In genomic region chr6:35411066-35411465, GRCh38 we compare ENCODE assay signal across 10 cellular contexts. TPM values are rescaled to one million over a fixed set of nuclear protein-coding genes. Genes with fewer than 3 reads are reported as not detected.
A peak's percentile ranks its signal among the peaks of the same experiment; 100 is the strongest.
DNase-seq lines count a peak whose midpoint lies in the region; ATAC-seq, FAIRE-seq and TF ChIP-seq lines count a peak whose summit lies in the region.
"Had no signal": no experiment of that assay in that cellular context is flagged by ENCODE, and none has a peak within 500 bp of the region (broad histone marks: within the 10 kb centered on the region; RNA-seq: fewer than 3 reads in every experiment).

No MANE protein-coding gene starts in this region.

- no peak overlapping the region for H3K4me2 ChIP-seq in mesendoderm (ENCODE audit: low read length)

- TF ChIP-seq POLR2A in GM12891 (IDR thresholded peaks at IDR 0.05; ENCODE audit: low read depth, low read length) = no peak

- H4K5ac ChIP-seq in mesendoderm (ENCODE audit: low read length) = no peak overlapping the region

- ATAC-seq in CD4-positive, CD25-positive, alpha-beta regulatory T cell (ENCODE audit: low read depth in 2 of 2) = peak in 1 of 2 donors; percentile 56
- ATAC-seq in WTC11 (no peak), GM21723 (IDR thresholded peaks at IDR 0.05; ENCODE audit: unreplicated experiment) (no peak)

- H3K79me1 ChIP-seq in mesendoderm (ENCODE audit: low read length) = no peaks in the 10 kb centered on the region

- H3K23ac ChIP-seq in mesendoderm (ENCODE audit: low read length) = no peak overlapping the region

- peak in 2 of 3 donors; percentile 10 to 49 for DNase-seq in CD4-positive, CD25-positive, alpha-beta regulatory T cell
- DNase-seq in GM12891 (ENCODE audit: insufficient read length, low spot score) = no peak
- no peak for DNase-seq in WTC11 (ENCODE audit: low spot score)
- no peak for DNase-seq in endothelial cell (ENCODE audit: low spot score)
- no peak for DNase-seq in mesendoderm
- DNase-seq in Ammon's horn (ENCODE audit: low spot score) = no peak
- DNase-seq in SIG-M5 treated with dmso at 0.1 percent for 504 hours (lab: John Stamatoyannopoulos, UW; ENCODE audit: unreplicated experiment) = no peak
- DNase-seq: nucleus accumbens had no signal

- H3K9me3 Mint-ChIP-seq in CD4-positive, CD25-positive, alpha-beta regulatory T cell = no peaks in the 10 kb centered on the region
- no peaks in the 10 kb centered on the region for H3K9me3 Mint-ChIP-seq in WTC11
- H3K9me3 Mint-ChIP-seq in endothelial cell (ENCODE audit: unreplicated experiment) = no peaks in the 10 kb centered on the region

- H3K36me3 ChIP-seq in CD4-positive, CD25-positive, alpha-beta regulatory T cell (ENCODE audit: control insufficient read depth, insufficient read depth, low read length) = peaks cover 37% of the 10 kb centered on the region
- no peaks in the 10 kb centered on the region for H3K36me3 ChIP-seq in mesendoderm (ENCODE audit: control insufficient read depth, insufficient read depth, low read length)

- no peak overlapping the region for H3K18ac ChIP-seq in mesendoderm (ENCODE audit: low read length)

- TF ChIP-seq CTCF in WTC11 (IDR thresholded peaks at IDR 0.05) (no peak), endothelial cell (IDR thresholded peaks at IDR 0.05; ENCODE audit: unreplicated experiment) (no peak)

- H3K4me1 Mint-ChIP-seq in CD4-positive, CD25-positive, alpha-beta regulatory T cell = peaks cover 0 to 32% (median 10%) of the 10 kb centered on the region in 4 donors
- peaks cover 11% of the 10 kb centered on the region for H3K4me1 Mint-ChIP-seq in WTC11
- peaks cover 17% of the 10 kb centered on the region for H3K4me1 Mint-ChIP-seq in endothelial cell (ENCODE audit: unreplicated experiment)

- no peaks in the 10 kb centered on the region for H3K79me2 ChIP-seq in mesendoderm (ENCODE audit: control insufficient read depth, insufficient read depth, low read length)

- no peaks in the 10 kb centered on the region for H3K27me3 ChIP-seq in CD4-positive, CD25-positive, alpha-beta regulatory T cell (ENCODE audit: control insufficient read depth, insufficient read depth, low read length)
- H3K27me3 ChIP-seq in mesendoderm (ENCODE audit: insufficient read depth, low read length, poor library complexity) = no peaks in the 10 kb centered on the region

- no peak for FAIRE-seq in GM12891 (lab: Jason Lieb, UNC)
- FAIRE-seq: H54 had no signal

- WGBS in mesendoderm (ENCODE audit: extremely low coverage, insufficient coverage, low lambda C conversion rate) = no CpG with 5 or more reads among the region's 9 CpGs

- H3K4me3 ChIP-seq in CD4-positive, CD25-positive, alpha-beta regulatory T cell (ENCODE audit: low read depth, low read length) = no peak overlapping the region
- no peak overlapping the region for H3K4me3 ChIP-seq in mesendoderm (ENCODE audit: low read length)

- H4K8ac ChIP-seq in mesendoderm (ENCODE audit: low read depth, low read length) = no peak overlapping the region

- H2BK120ac ChIP-seq in mesendoderm (ENCODE audit: low read depth, low read length) = no peak overlapping the region

- H3K56ac ChIP-seq in mesendoderm (ENCODE audit: low read length) = no peak overlapping the region

- H3K9ac ChIP-seq in mesendoderm (ENCODE audit: low read length) = no peak overlapping the region

- H3K27ac ChIP-seq in CD4-positive, CD25-positive, alpha-beta regulatory T cell (ENCODE audit: insufficient read depth, low read length, poor library complexity, severe bottlenecking) = no peak overlapping the region
- no peak overlapping the region for H3K27ac ChIP-seq in mesendoderm (ENCODE audit: low read depth, low read length)

- no peaks in the 10 kb centered on the region for H3K27me3 Mint-ChIP-seq in CD4-positive, CD25-positive, alpha-beta regulatory T cell
- no peaks in the 10 kb centered on the region; the same call in 1 of the 2 replicates for H3K27me3 Mint-ChIP-seq in WTC11 (ENCODE audit: low read depth)
- peaks cover 5% of the 10 kb centered on the region for H3K27me3 Mint-ChIP-seq in endothelial cell (ENCODE audit: unreplicated experiment)

- no peaks in the 10 kb centered on the region for H3K4me1 ChIP-seq in CD4-positive, CD25-positive, alpha-beta regulatory T cell (ENCODE audit: control insufficient read depth, insufficient read depth, low read length, poor library complexity, severe bottlenecking)
- no peaks in the 10 kb centered on the region for H3K4me1 ChIP-seq in mesendoderm (ENCODE audit: control insufficient read depth, low read depth, low read length)

- H3K36me3 Mint-ChIP-seq in CD4-positive, CD25-positive, alpha-beta regulatory T cell = peaks cover 25% of the 10 kb centered on the region
- H3K36me3 Mint-ChIP-seq in WTC11 (no peaks in the 10 kb centered on the region), endothelial cell (ENCODE audit: low read depth, unreplicated experiment) (peaks cover 25% of the 10 kb centered on the region)

- peak overlapping the region in 1 of 4 donors; percentile 12 for H3K4me3 Mint-ChIP-seq in CD4-positive, CD25-positive, alpha-beta regulatory T cell
- no peak overlapping the region for H3K4me3 Mint-ChIP-seq in WTC11
- H3K4me3 Mint-ChIP-seq in endothelial cell (ENCODE audit: unreplicated experiment) = peak overlapping the region; percentile 77

- POLR2A ChIA-PET in WTC11 (lab: Charles Lee) = no interaction called here

- H3K4ac ChIP-seq in mesendoderm (ENCODE audit: low read depth, low read length) = no peak overlapping the region

- CTCF ChIA-PET in WTC11 (lab: Charles Lee) = interaction anchor here (0.7 to 2.8 kb wide), 3 partner anchors 9 to 70 kb away, joined by 3 to 10 read pairs (median 3); partner anchors contain the start of gene PPARD

- H3K9me3 ChIP-seq in CD4-positive, CD25-positive, alpha-beta regulatory T cell (ENCODE audit: control insufficient read depth in 2 of 2, low read length in 2 of 2) = no peaks in the 10 kb centered on the region

- H2AK5ac ChIP-seq in mesendoderm (ENCODE audit: low read length) = no peak overlapping the region

- no peak overlapping the region for H2BK15ac ChIP-seq in mesendoderm (replicated peaks; ENCODE audit: low read depth)

- H2BK5ac ChIP-seq in mesendoderm (ENCODE audit: low read length) = no peak overlapping the region

- peak overlapping the region; percentile 58 to 91 (median 76) for H3K27ac Mint-ChIP-seq in CD4-positive, CD25-positive, alpha-beta regulatory T cell
- H3K27ac Mint-ChIP-seq in WTC11 (peak overlapping the region; percentile 35; the same call in 1 of the 2 replicates), endothelial cell (ENCODE audit: unreplicated experiment) (no peak overlapping the region)

TF ChIP-seq in GM12891, 5 proteins besides CTCF, POLR2A, EP300 and RAD21:
- TF ChIP-seq POU2F2 (IDR thresholded peaks at IDR 0.05; ENCODE audit: low read depth, low read length) (no peak), SPI1 (IDR thresholded peaks at IDR 0.05; ENCODE audit: low read depth, low read length) (peak; percentile 88)

TF ChIP-seq in WTC11, 78 proteins besides CTCF, POLR2A, EP300 and RAD21:
- TF ChIP-seq FOXJ3 (CRISPR knock-in tag; IDR thresholded peaks at IDR 0.05; ENCODE audit: borderline replicate concordance) = no peak
- TF ChIP-seq ZNF219 (CRISPR knock-in tag; IDR thresholded peaks at IDR 0.05; ENCODE audit: borderline replicate concordance) = no peak
- no peak for TF ChIP-seq PRRX2 (CRISPR knock-in tag; IDR thresholded peaks at IDR 0.05)
- no peak for TF ChIP-seq SMAD3 (CRISPR knock-in tag; IDR thresholded peaks at IDR 0.05; ENCODE audit: borderline replicate concordance)
- no peak for TF ChIP-seq NR3C1 (CRISPR knock-in tag; conservative IDR thresholded peaks at IDR 0.05; ENCODE audit: low read depth)
- TF ChIP-seq, protein P1, sequence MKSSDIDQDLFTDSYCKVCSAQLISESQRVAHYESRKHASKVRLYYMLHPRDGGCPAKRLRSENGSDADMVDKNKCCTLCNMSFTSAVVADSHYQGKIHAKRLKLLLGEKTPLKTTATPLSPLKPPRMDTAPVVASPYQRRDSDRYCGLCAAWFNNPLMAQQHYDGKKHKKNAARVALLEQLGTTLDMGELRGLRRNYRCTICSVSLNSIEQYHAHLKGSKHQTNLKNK (CRISPR knock-in tag; IDR thresholded peaks at IDR 0.05) = no peak
- TF ChIP-seq FOXP1 (CRISPR knock-in tag; IDR thresholded peaks at IDR 0.05; ENCODE audit: borderline replicate concordance) = no peak

RNA-seq across cellular contexts. Expression of gene FANCE, which starts 41.1 kb away (rescaled TPM):
- 5.5 TPM for total RNA-seq in CD4-positive, CD25-positive, alpha-beta regulatory T cell
- polyA plus RNA-seq in CD4-positive, CD25-positive, alpha-beta regulatory T cell = 1 to 10 TPM; 4.8 to 6.6 (median 5.2) TPM
- polyA plus RNA-seq in GM12891 (2012; ENCODE audit: low read depth, missing spikeins) = 3.6 TPM
- 15.7 to 22.3 TPM (median 17.6 TPM) in 3 replicates for total RNA-seq in WTC11 (2021)
- total RNA-seq in endothelial cell (ENCODE audit: unreplicated experiment) = 21.8 TPM
- polyA plus RNA-seq in mesendoderm (2013, experiment 1 of 2) = 6.7 TPM
- polyA plus RNA-seq in mesendoderm (2013, experiment 2 of 2) = 6.7 TPM

RNA-seq across cellular contexts. Expression of gene RPL10A, which starts 57.1 kb away (rescaled TPM):
- total RNA-seq in CD4-positive, CD25-positive, alpha-beta regulatory T cell = 1,327 TPM
- polyA plus RNA-seq in CD4-positive, CD25-positive, alpha-beta regulatory T cell = 1,000 to 10,000 TPM in 2 of 4 donors, 100 to 1,000 TPM in 2; 848 to 1,343 (median 1,026) TPM
- polyA plus RNA-seq in GM12891 (2012; ENCODE audit: low read depth, missing spikeins) = 3,836 TPM
- total RNA-seq in WTC11 (2021) (1,829 to 2,044 TPM (median 2,031 TPM) in 3 replicates), endothelial cell (ENCODE audit: unreplicated experiment) (1,320 TPM)
- polyA plus RNA-seq in mesendoderm (2013, experiment 1 of 2) = 2,328 TPM
- 2,329 TPM for polyA plus RNA-seq in mesendoderm (2013, experiment 2 of 2)

Comparison
In these comparisons a context has a peak if more than half of its experiments do, and no peak if none do; other contexts are left out.
1. DNase-seq: peak in CD4-positive, CD25-positive, alpha-beta regulatory T cell (2 of 3); none in GM12891 (single experiment), WTC11 (single experiment), endothelial cell (single experiment), mesendoderm (single experiment), Ammon's horn (single experiment) and SIG-M5 treated with dmso at 0.1 percent for 504 hours (single experiment).